ENCODE assay signal across 15 cellular contexts in genomic region chr1:226432586-226433360, GRCh38.
"Had no signal": no experiment of that assay in that cellular context is flagged by ENCODE, and none has a peak within 500 bp of the region (broad histone marks: within the 10 kb centered on the region; RNA-seq: fewer than 3 reads in every experiment).

No MANE protein-coding gene starts in this region.

- H3K27ac ChIP-seq: dorsolateral prefrontal cortex, esophagus muscularis mucosa, upper lobe of left lung had no signal

- H3K27me3 ChIP-seq: dorsolateral prefrontal cortex, upper lobe of left lung had no signal

- H3K36me3 Mint-ChIP-seq: natural killer cell had no signal

- H3K4me1 ChIP-seq: upper lobe of left lung had no signal

- H3K4me3 ChIP-seq: dorsolateral prefrontal cortex, esophagus muscularis mucosa, mucosa of descending colon, upper lobe of left lung had no signal

- DNase-seq: activated CD4-positive, alpha-beta T cell treated with anti-CD3 and anti-CD28 coated beads, Interleukin-2, amount 50 U/mL, for 48 hours; activated CD4-positive, CD25-positive, alpha-beta regulatory T cell treated with anti-CD3 and anti-CD28 coated beads, Interleukin-2, amount 50 U/mL, for 72 hours; activated naive CD4-positive, alpha-beta T cell; aorta; dorsolateral prefrontal cortex; foreskin fibroblast; mucosa of descending colon; natural killer cell; stimulated activated CD4-positive, alpha-beta T cell treated with anti-CD3 and anti-CD28 coated beads, Interleukin-2, amount 100 ng/mL, for 48 hours; stimulated activated naive CD8-positive, alpha-beta T cell treated with anti-CD3 and anti-CD28 coated beads, Interleukin-15, Interleukin-2, amounts not matched to agents 100 U/mL and 50 U/mL, for 24 hours had no signal

- H3K36me3 ChIP-seq: esophagus muscularis mucosa, upper lobe of left lung had no signal

- H3K9me3 ChIP-seq: esophagus muscularis mucosa, mucosa of descending colon, upper lobe of left lung had no signal

- H3K4me3 Mint-ChIP-seq: activated T-helper 1 cell treated with anti-CD3 and anti-CD28 coated beads, Interleukin-12 subunit alpha, Interleukin-12 subunit beta, Interleukin-2, Interleukin-4 antibody, amounts not matched to agents 30 ng/mL and 10 ng/mL and 1 ng/mL, durations not matched to agents 14 hours and 24 hours and 36 hours; natural killer cell; T-helper 2 cell treated with Interferon-gamma antibody and Interleukin-4, amounts not matched to agents 5 μg/mL and 100 μg/mL, for 36 hours had no signal

- H3K27ac Mint-ChIP-seq: activated T-helper 1 cell treated with anti-CD3 and anti-CD28 coated beads, Interleukin-12 subunit alpha, Interleukin-12 subunit beta, Interleukin-2, Interleukin-4 antibody, amounts not matched to agents 30 ng/mL and 10 ng/mL and 1 ng/mL, durations not matched to agents 14 hours and 24 hours and 36 hours; natural killer cell; T-helper 2 cell treated with Interferon-gamma antibody and Interleukin-4, amounts not matched to agents 5 μg/mL and 100 μg/mL, for 36 hours had no signal

- H3K9me3 Mint-ChIP-seq: activated T-helper 1 cell treated with anti-CD3 and anti-CD28 coated beads, Interleukin-12 subunit alpha, Interleukin-12 subunit beta, Interleukin-2, Interleukin-4 antibody, amounts not matched to agents 30 ng/mL and 10 ng/mL and 1 ng/mL, durations not matched to agents 14 hours and 24 hours and 36 hours; natural killer cell; T-helper 2 cell treated with Interferon-gamma antibody and Interleukin-4, amounts not matched to agents 5 μg/mL and 100 μg/mL, for 36 hours had no signal

- ATAC-seq: left lobe of liver; mucosa of descending colon; natural killer cell; stimulated activated naive CD8-positive, alpha-beta T cell treated with anti-CD3 and anti-CD28 coated beads, Interleukin-15, Interleukin-2, amounts not matched to agents 100 U/mL and 50 U/mL, for 24 hours had no signal
